ENCODE assay signal across 13 cellular contexts in genomic region chrX:113512700-113513395, GRCh38.
A peak's percentile ranks its signal among the peaks of the same experiment; 100 is the strongest.
DNase-seq lines count a peak whose midpoint lies in the region; ATAC-seq, FAIRE-seq and TF ChIP-seq lines count a peak whose summit lies in the region.
"Had no signal": no experiment of that assay in that cellular context is flagged by ENCODE, and none has a peak within 500 bp of the region (broad histone marks: within the 10 kb centered on the region; RNA-seq: fewer than 3 reads in every experiment).

No MANE protein-coding gene starts in this region.

- H3K4me3 Mint-ChIP-seq in endothelial cell (ENCODE audit: unreplicated experiment), result no peak overlapping the region
- H3K4me3 Mint-ChIP-seq in stimulated activated naive CD8-positive, alpha-beta T cell treated with anti-CD3 and anti-CD28 coated beads, Interleukin-15, amount 100 ng/mL, for 72 hours, result no peak overlapping the region
- H3K4me3 Mint-ChIP-seq: neural progenitor cell had no signal

- no peak for TF ChIP-seq CTCF in AG09319 (IDR thresholded peaks at IDR 0.05; ENCODE audit: low read depth, low read length)
- TF ChIP-seq CTCF in bronchial epithelial cell (IDR thresholded peaks at IDR 0.05; ENCODE audit: insufficient read depth, low read length, severe bottlenecking), result no peak
- no peak for TF ChIP-seq CTCF in endothelial cell (IDR thresholded peaks at IDR 0.05; ENCODE audit: unreplicated experiment)

- no peaks in the 10 kb centered on the region for H3K36me3 Mint-ChIP-seq in endothelial cell (ENCODE audit: low read depth, unreplicated experiment)
- H3K36me3 Mint-ChIP-seq: neural progenitor cell had no signal

- no peaks in the 10 kb centered on the region for H3K27me3 Mint-ChIP-seq in endothelial cell (ENCODE audit: unreplicated experiment)
- H3K27me3 Mint-ChIP-seq in stimulated activated naive CD8-positive, alpha-beta T cell treated with anti-CD3 and anti-CD28 coated beads, Interleukin-15, amount 100 ng/mL, for 72 hours, result no peaks in the 10 kb centered on the region

- no peaks in the 10 kb centered on the region for H3K9me3 Mint-ChIP-seq in endothelial cell (ENCODE audit: unreplicated experiment)
- H3K9me3 Mint-ChIP-seq in stimulated activated naive CD8-positive, alpha-beta T cell treated with anti-CD3 and anti-CD28 coated beads, Interleukin-15, amount 100 ng/mL, for 72 hours, result peaks cover 0 to 4% of the 10 kb centered on the region in 2 donors
- H3K9me3 Mint-ChIP-seq: neural progenitor cell had no signal

- H3K36me3 ChIP-seq in bronchial epithelial cell (ENCODE audit: control insufficient read depth, insufficient read depth, low read length), result no peaks in the 10 kb centered on the region
- H3K36me3 ChIP-seq: ascending aorta, neural progenitor cell, uterus had no signal

- no peaks in the 10 kb centered on the region for H3K4me1 Mint-ChIP-seq in endothelial cell (ENCODE audit: unreplicated experiment)
- H3K4me1 Mint-ChIP-seq in stimulated activated naive CD8-positive, alpha-beta T cell treated with anti-CD3 and anti-CD28 coated beads, Interleukin-15, amount 100 ng/mL, for 72 hours, result no peaks in the 10 kb centered on the region

- H3K4me3 ChIP-seq in bronchial epithelial cell (ENCODE audit: low read depth, low read length), result no peak overlapping the region
- H3K4me3 ChIP-seq: ascending aorta, neural progenitor cell, uterus had no signal

- no peaks in the 10 kb centered on the region for H3K27me3 ChIP-seq in bronchial epithelial cell (ENCODE audit: control insufficient read depth, insufficient read depth, low read length)
- H3K27me3 ChIP-seq: ascending aorta, neural progenitor cell, uterus had no signal

- intact Hi-C loops in sciatic nerve (cut with DNase I), result no loop called here

- no peak overlapping the region for H3K27ac Mint-ChIP-seq in endothelial cell (ENCODE audit: unreplicated experiment)
- H3K27ac Mint-ChIP-seq in stimulated activated naive CD8-positive, alpha-beta T cell treated with anti-CD3 and anti-CD28 coated beads, Interleukin-15, amount 100 ng/mL, for 72 hours, result no peak overlapping the region
- H3K27ac Mint-ChIP-seq: neural progenitor cell had no signal

- ATAC-seq in sciatic nerve, result no peak
- ATAC-seq in stimulated activated naive CD8-positive, alpha-beta T cell treated with anti-CD3 and anti-CD28 coated beads, Interleukin-15, amount 100 ng/mL, for 72 hours, result no peak

- FAIRE-seq in bronchial epithelial cell (lab: Jason Lieb, UNC), result no peak

- DNase-seq in AG09319 (ENCODE audit: extremely low read depth, low read depth) (peak; percentile 14), M059J (ENCODE audit: low read depth) (peak; percentile 93), bronchial epithelial cell (ENCODE audit: low read depth) (peak; percentile 47), kidney glomerular epithelial cell (lab: John Stamatoyannopoulos, UW) (peak; percentile 56), GM19240 (ENCODE audit: insufficient read length, low spot score) (no peak), sciatic nerve (ENCODE audit: low spot score) (no peak), endothelial cell (ENCODE audit: low spot score) (no peak)
- DNase-seq in stimulated activated naive CD8-positive, alpha-beta T cell treated with anti-CD3 and anti-CD28 coated beads, Interleukin-15, amount 100 ng/mL, for 72 hours, result no peak
- DNase-seq: KG1, OCI-M1, uterus had no signal

Comparison
In these comparisons a context has a peak if more than half of its experiments do, and no peak if none do; other contexts are left out.
1. DNase-seq: peak in AG09319 (single experiment), M059J (single experiment), bronchial epithelial cell (single experiment) and kidney glomerular epithelial cell (single experiment); none in GM19240 (single experiment), sciatic nerve (single experiment), endothelial cell (single experiment) and stimulated activated naive CD8-positive, alpha-beta T cell treated with anti-CD3 and anti-CD28 coated beads, Interleukin-15, amount 100 ng/mL, for 72 hours (0 of 2).